ENCODE assay signal across 21 cellular contexts in genomic region chr5:1965860-1966396, GRCh38.
A peak's percentile ranks its signal among the peaks of the same experiment; 100 is the strongest.
DNase-seq lines count a peak whose midpoint lies in the region; ATAC-seq and TF ChIP-seq lines count a peak whose summit lies in the region.
"Had no signal": no experiment of that assay in that cellular context is flagged by ENCODE, and none has a peak within 500 bp of the region (broad histone marks: within the 10 kb centered on the region; RNA-seq: fewer than 3 reads in every experiment).

No MANE protein-coding gene starts in this region.

- H3K36me3 ChIP-seq in endodermal cell (ENCODE audit: control insufficient read depth, insufficient read depth, low read length) (no peaks in the 10 kb centered on the region), A673 (ENCODE audit: insufficient read depth, low read length, poor library complexity, severe bottlenecking) (no peaks in the 10 kb centered on the region)
- H3K36me3 ChIP-seq: HAP-1 had no signal

- H3K4me1 Mint-ChIP-seq in endodermal cell (peaks cover 7% of the 10 kb centered on the region), osteocyte (ENCODE audit: unreplicated experiment) (no peaks in the 10 kb centered on the region)

- no peak for ATAC-seq in GM18868 (IDR thresholded peaks at IDR 0.05; ENCODE audit: unreplicated experiment)

- CTCF ChIA-PET in A673 (lab: Charles Lee), result interaction anchor here (0.7 kb wide), 1 partner anchor 17 kb away, joined by 3 read pairs; no protein-coding TSS in a partner anchor

- H3K4me1 ChIP-seq in endodermal cell (ENCODE audit: control insufficient read depth, insufficient read depth, low read length) (no peaks in the 10 kb centered on the region), A673 (ENCODE audit: insufficient read depth, low read length, poor library complexity, severe bottlenecking) (no peaks in the 10 kb centered on the region)
- H3K4me1 ChIP-seq: HAP-1 had no signal

- no peak for TF ChIP-seq CTCF in endodermal cell (conservative IDR thresholded peaks at IDR 0.05)
- no peak for TF ChIP-seq CTCF in osteocyte (IDR thresholded peaks at IDR 0.05)
- TF ChIP-seq CTCF in A673 (conservative IDR thresholded peaks at IDR 0.05; ENCODE audit: low read depth, low read length), result no peak

- H3K9me3 ChIP-seq in endodermal cell (ENCODE audit: control insufficient read depth, low read length) (no peaks in the 10 kb centered on the region), A673 (ENCODE audit: low read depth, low read length, poor library complexity, severe bottlenecking) (no peaks in the 10 kb centered on the region)
- H3K9me3 ChIP-seq: HAP-1 had no signal

- no peak overlapping the region for H3K27ac ChIP-seq in endodermal cell (ENCODE audit: low read depth, low read length)
- no peak overlapping the region for H3K27ac ChIP-seq in A673 (ENCODE audit: low read depth, low read length, poor library complexity, severe bottlenecking)

- WGBS in endodermal cell (ENCODE audit: insufficient coverage in 1 of 2, insufficient read length in 1 of 2), 2 experiments, result 89 to 94% methylated on average over 6 to 9 of the region's 9 CpGs

- BruUV-seq in A673 (replicated peaks; lab: Mats Ljungman, UMichigan), result no TSS peak

- peak; percentile 38 for DNase-seq in activated CD8-positive, alpha-beta memory T cell treated with anti-CD3 and anti-CD28 coated beads for 24 hours
- no peak for DNase-seq in activated CD8-positive, alpha-beta memory T cell treated with anti-CD3 and anti-CD28 coated beads, Interleukin-2, amount 50 U/mL, for 4 hours
- DNase-seq in Jurkat, Clone E6-1 (ENCODE audit: low read depth, low spot score), result peak; percentile 58
- DNase-seq in endodermal cell (peak; percentile 45), osteocyte (ENCODE audit: extremely low spot score, unreplicated experiment) (peak; percentile 64), SHP77 (lab: John Stamatoyannopoulos, UW) (no peak), A673 (ENCODE audit: low spot score) (no peak)
- DNase-seq: 8988T; CD4-positive, alpha-beta T cell; HFFc6; KG1; MM.1S; NCI-H1694; NCI-H2029 treated with DMSO at 0.1 percent for 48 hours; NCI-H226; NCI-H510A; NCI-H69; RPMI8226; SHP77 treated with DMSO at 0.1 percent for 48 hours had no signal

- intact Hi-C loops in A673 (cut with micrococcal nuclease; ENCODE audit: unreplicated experiment), result no loop called here

- H3K9me3 Mint-ChIP-seq in endodermal cell, result no peaks in the 10 kb centered on the region
- peaks cover 5% of the 10 kb centered on the region for H3K9me3 Mint-ChIP-seq in osteocyte (ENCODE audit: unreplicated experiment)
- H3K9me3 Mint-ChIP-seq: CD4-positive, alpha-beta T cell had no signal

- no peaks in the 10 kb centered on the region for H3K27me3 ChIP-seq in endodermal cell (ENCODE audit: control insufficient read depth, insufficient read depth, low read length, poor library complexity, severe bottlenecking)
- H3K27me3 ChIP-seq in A673 (replicated peaks; ENCODE audit: insufficient read depth, low read depth, low read length, poor library complexity), result peaks cover 23% of the 10 kb centered on the region

- H3K36me3 Mint-ChIP-seq in endodermal cell (ENCODE audit: low read depth) (no peaks in the 10 kb centered on the region), osteocyte (ENCODE audit: unreplicated experiment) (no peaks in the 10 kb centered on the region)

- H3K4me3 Mint-ChIP-seq in endodermal cell (no peak overlapping the region), osteocyte (ENCODE audit: unreplicated experiment) (no peak overlapping the region)
- H3K4me3 Mint-ChIP-seq: CD4-positive, alpha-beta T cell; HFFc6 had no signal

- H3K27me3 Mint-ChIP-seq in endodermal cell (ENCODE audit: insufficient read depth) (peaks cover 3% of the 10 kb centered on the region), osteocyte (ENCODE audit: unreplicated experiment) (no peaks in the 10 kb centered on the region)

- H3K9ac ChIP-seq in endodermal cell (ENCODE audit: extremely low read depth, low read length, poor library complexity, severe bottlenecking), result no peak overlapping the region

- H3K27ac Mint-ChIP-seq in endodermal cell, result no peak overlapping the region
- no peak overlapping the region for H3K27ac Mint-ChIP-seq in osteocyte (ENCODE audit: unreplicated experiment)
- H3K27ac Mint-ChIP-seq: CD4-positive, alpha-beta T cell; HFFc6 had no signal

- H3K4me3 ChIP-seq in Jurkat, Clone E6-1 (ENCODE audit: low read length), result no peak overlapping the region
- H3K4me3 ChIP-seq in endodermal cell (ENCODE audit: low read length), result no peak overlapping the region
- H3K4me3 ChIP-seq in A673 (ENCODE audit: low read depth, low read length, poor library complexity, severe bottlenecking), result no peak overlapping the region
- H3K4me3 ChIP-seq: HAP-1 had no signal

- POLR2A ChIA-PET in A673 (lab: Charles Lee; ENCODE audit: low non-redundant PET), result no interaction called here

Comparison
In these comparisons a context has a peak if more than half of its experiments do, and no peak if none do; other contexts are left out.
1. DNase-seq: peak in activated CD8-positive, alpha-beta memory T cell treated with anti-CD3 and anti-CD28 coated beads for 24 hours (single experiment), Jurkat, Clone E6-1 (single experiment), endodermal cell (single experiment) and osteocyte (single experiment); none in activated CD8-positive, alpha-beta memory T cell treated with anti-CD3 and anti-CD28 coated beads, Interleukin-2, amount 50 U/mL, for 4 hours (single experiment), SHP77 (0 of 2) and A673 (single experiment).